ENCODE assay signal across 28 cellular contexts in the genomic region with DNA sequence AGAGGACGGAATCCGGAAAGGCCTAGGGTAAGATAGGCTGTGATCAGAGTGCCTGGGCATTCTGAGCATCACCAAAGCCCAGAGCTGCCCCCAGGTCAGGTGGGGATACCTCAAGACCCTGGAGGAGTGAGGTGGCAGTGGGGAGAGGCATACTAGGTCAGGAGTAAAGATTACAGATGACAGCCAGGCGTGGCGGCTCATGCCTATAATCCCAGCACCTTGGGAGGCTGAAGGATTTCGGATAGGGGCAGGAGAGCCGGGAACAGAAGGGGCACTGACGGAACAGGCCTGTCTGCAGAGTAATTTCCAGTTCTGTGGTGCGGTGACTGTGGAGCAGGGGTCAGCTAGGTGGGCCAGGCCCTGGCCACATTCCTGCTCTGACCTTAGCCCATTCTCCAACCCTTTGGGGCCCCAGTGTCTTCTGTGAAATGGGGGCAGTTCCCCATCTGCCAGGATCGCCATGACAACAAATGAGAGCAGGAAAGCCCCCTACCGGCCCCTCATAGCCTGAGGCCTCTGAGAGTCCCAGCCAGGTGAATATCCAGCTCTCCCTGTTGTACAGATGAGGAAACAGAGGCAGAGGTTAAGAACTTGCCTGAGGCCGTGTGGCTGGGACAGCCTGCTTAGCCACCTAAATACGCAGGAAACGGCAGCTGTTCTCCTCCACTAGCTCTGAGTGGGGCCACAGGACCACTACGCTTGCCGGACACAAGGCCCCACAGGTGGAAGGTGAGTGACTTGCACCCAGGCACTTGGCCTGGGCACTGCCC. TPM values are rescaled to one million over a fixed set of nuclear protein-coding genes. Genes with fewer than 3 reads are reported as not detected.
"Had no signal": no experiment of that assay in that cellular context is flagged by ENCODE, and none has a peak within 500 bp of the region (broad histone marks: within the 10 kb centered on the region; RNA-seq: fewer than 3 reads in every experiment).

No MANE protein-coding gene starts in this region.

- DNase-seq: activated CD4-positive, alpha-beta T cell treated with anti-CD3 and anti-CD28 coated beads, Interleukin-2, amount 10 ng/mL, durations not matched to agents 7 days and 5 days; activated CD8-positive, alpha-beta T cell treated with anti-CD3 and anti-CD28 coated beads, Interleukin-2, amount 10 ng/mL, durations not matched to agents 7 days and 5 days; activated effector memory CD4-positive, alpha-beta T cell treated with anti-CD3 and anti-CD28 coated beads, Interleukin-2, amount 50 U/mL, for 16 hours; activated naive CD4-positive, alpha-beta T cell treated with anti-CD3 and anti-CD28 coated beads, Interleukin-2, amount 50 U/mL, for 16 hours; activated T-cell treated with anti-CD3 and anti-CD28 coated beads, Interleukin-2, amount 50 U/mL, for 48 hours; adrenal gland; cerebellar nuclear complex; effector CD8-positive, alpha-beta T cell; heart right ventricle; left lung; stimulated activated CD4-positive, alpha-beta T cell treated with anti-CD3 and anti-CD28 coated beads, Interleukin-15, amount 100 ng/mL, for 24 hours; stimulated activated CD4-positive, alpha-beta T cell treated with anti-CD3 and anti-CD28 coated beads, Interleukin-2, amount 100 ng/mL, for 48 hours; testis had no signal

- H3K27me3 Mint-ChIP-seq: activated CD4-positive, alpha-beta T cell treated with anti-CD3 and anti-CD28 coated beads, Interleukin-2, amount 10 ng/mL, durations not matched to agents 7 days and 5 days; dendritic cell treated with granulocyte-macrophage colony-stimulating factor and Interleukin-4, amounts not matched to agents 40 ng/mL and 50 ng/mL, for 4 days had no signal

- H3K9me3 ChIP-seq: adrenal gland, esophagus muscularis mucosa, gastroesophageal sphincter, heart right ventricle, left lung, prostate gland, testis had no signal

- H3K9me3 Mint-ChIP-seq: activated CD4-positive, alpha-beta T cell treated with anti-CD3 and anti-CD28 coated beads, Interleukin-2, amount 10 ng/mL, durations not matched to agents 7 days and 5 days; dendritic cell treated with granulocyte-macrophage colony-stimulating factor and Interleukin-4, amounts not matched to agents 40 ng/mL and 50 ng/mL, for 4 days; T-helper 2 cell treated with Interferon-gamma antibody and Interleukin-4, amounts not matched to agents 5 μg/mL and 100 μg/mL, for 36 hours had no signal

- H3K27me3 ChIP-seq: adrenal gland, esophagus muscularis mucosa, gastroesophageal sphincter, heart right ventricle, left lung, testis had no signal

- H3K4me3 ChIP-seq: adrenal gland, esophagus muscularis mucosa, gastroesophageal sphincter, heart right ventricle, left lung, prostate gland, skin epidermis, testis had no signal

- H3K27ac Mint-ChIP-seq: activated CD4-positive, alpha-beta T cell treated with anti-CD3 and anti-CD28 coated beads, Interleukin-2, amount 10 ng/mL, durations not matched to agents 7 days and 5 days; activated CD8-positive, alpha-beta T cell treated with anti-CD3 and anti-CD28 coated beads, Interleukin-2, amount 10 ng/mL, durations not matched to agents 7 days and 5 days; dendritic cell treated with granulocyte-macrophage colony-stimulating factor and Interleukin-4, amounts not matched to agents 40 ng/mL and 50 ng/mL, for 4 days; T-helper 2 cell treated with Interferon-gamma antibody and Interleukin-4, amounts not matched to agents 5 μg/mL and 100 μg/mL, for 36 hours had no signal

- ATAC-seq: activated CD4-positive, CD25-positive, alpha-beta regulatory T cell treated with anti-CD3 and anti-CD28 coated beads, Interleukin-2, amount 50 U/mL, for 24 hours; activated CD8-positive, alpha-beta T cell treated with anti-CD3 and anti-CD28 coated beads, Interleukin-2, amount 10 ng/mL, durations not matched to agents 7 days and 5 days; gastroesophageal sphincter; heart right ventricle; left lung; right cardiac atrium had no signal

- H3K27ac ChIP-seq: adrenal gland, esophagus muscularis mucosa, gastroesophageal sphincter, heart right ventricle, left lung, prostate gland, testis had no signal

- H3K4me3 Mint-ChIP-seq: activated CD4-positive, alpha-beta T cell treated with anti-CD3 and anti-CD28 coated beads, Interleukin-2, amount 10 ng/mL, durations not matched to agents 7 days and 5 days; activated CD8-positive, alpha-beta T cell treated with anti-CD3 and anti-CD28 coated beads, Interleukin-2, amount 10 ng/mL, durations not matched to agents 7 days and 5 days; dendritic cell treated with granulocyte-macrophage colony-stimulating factor and Interleukin-4, amounts not matched to agents 40 ng/mL and 50 ng/mL, for 4 days; T-helper 2 cell treated with Interferon-gamma antibody and Interleukin-4, amounts not matched to agents 5 μg/mL and 100 μg/mL, for 36 hours had no signal

- H3K36me3 ChIP-seq: prostate gland had no signal

- H3K4me1 ChIP-seq: prostate gland had no signal

RNA-seq across cellular contexts. Expression of a gene that starts 15.9 kb away (rescaled TPM):
- total RNA-seq: activated CD4-positive, alpha-beta T cell treated with anti-CD3 and anti-CD28 coated beads, Interleukin-2, amount 10 ng/mL, durations not matched to agents 7 days and 5 days; activated CD8-positive, alpha-beta T cell treated with anti-CD3 and anti-CD28 coated beads, Interleukin-2, amount 10 ng/mL, durations not matched to agents 7 days and 5 days; esophagus muscularis mucosa; heart right ventricle; kidney epithelial cell; left lung; lung microvascular endothelial cell; myocyte; prostate gland; right cardiac atrium; ureter had no signal
- polyA plus RNA-seq: heart right ventricle had no signal

RNA-seq across cellular contexts. Expression of a gene that starts 24.9 kb away (rescaled TPM):
- total RNA-seq: activated CD4-positive, alpha-beta T cell treated with anti-CD3 and anti-CD28 coated beads, Interleukin-2, amount 10 ng/mL, durations not matched to agents 7 days and 5 days; activated CD8-positive, alpha-beta T cell treated with anti-CD3 and anti-CD28 coated beads, Interleukin-2, amount 10 ng/mL, durations not matched to agents 7 days and 5 days; astrocyte; gastroesophageal sphincter; heart right ventricle; kidney epithelial cell; left lung; lung microvascular endothelial cell; myocyte; osteoblast; right cardiac atrium; ureter had no signal
- polyA plus RNA-seq: neural cell had no signal
